ENCODE assay signal across 22 cellular contexts in genomic region chr1:223631367-223631977, GRCh38. TPM values are rescaled to one million over a fixed set of nuclear protein-coding genes. Genes with fewer than 3 reads are reported as not detected.
DNase-seq lines count a peak whose midpoint lies in the region; ATAC-seq, FAIRE-seq and TF ChIP-seq lines count a peak whose summit lies in the region.
"Had no signal": no experiment of that assay in that cellular context is flagged by ENCODE, and none has a peak within 500 bp of the region (broad histone marks: within the 10 kb centered on the region; RNA-seq: fewer than 3 reads in every experiment).

No MANE protein-coding gene starts in this region.

- no peaks in the 10 kb centered on the region for H3K4me1 ChIP-seq in breast epithelium
- H3K4me1 ChIP-seq: esophagus muscularis mucosa, left ventricle myocardium inferior, SJSA1 had no signal

- H3K36me3 Mint-ChIP-seq in MCF 10A (ENCODE audit: insufficient read depth, unreplicated experiment), result no peaks in the 10 kb centered on the region

- intact Hi-C loops in MCF 10A (cut with micrococcal nuclease) (no loop called here), breast epithelium (cut with DNase I; ENCODE audit: low total_unique reads) (no loop called here), left colon (cut with DNase I, micrococcal nuclease) (no loop called here)

- no peak overlapping the region for H3K27ac ChIP-seq in breast epithelium
- H3K27ac ChIP-seq: dorsolateral prefrontal cortex, esophagus muscularis mucosa, left ventricle myocardium inferior, SJSA1 had no signal

- H3K4me3 ChIP-seq in breast epithelium (no peak overlapping the region), bronchial epithelial cell (ENCODE audit: low read depth, low read length) (no peak overlapping the region)
- H3K4me3 ChIP-seq: dorsolateral prefrontal cortex, esophagus muscularis mucosa, K562, left ventricle myocardium inferior, SJSA1 had no signal

- no TSS peak for BruUV-seq in MCF 10A (replicated peaks; lab: Mats Ljungman, UMichigan)

- H3K36me3 ChIP-seq in breast epithelium (no peaks in the 10 kb centered on the region), bronchial epithelial cell (ENCODE audit: control insufficient read depth, insufficient read depth, low read length) (no peaks in the 10 kb centered on the region)
- H3K36me3 ChIP-seq: esophagus muscularis mucosa, left ventricle myocardium inferior, SJSA1 had no signal

- ATAC-seq in left colon (no peak), esophagus mucosa (no peak)
- ATAC-seq: K562, T-helper 17 cell had no signal

- H3K9me3 ChIP-seq in breast epithelium, result no peaks in the 10 kb centered on the region
- H3K9me3 ChIP-seq: left ventricle myocardium inferior had no signal

- CTCF ChIA-PET in MCF 10A (lab: Yijun Ruan, JAX), result interaction anchor here (0.5 to 2.1 kb wide), 8 partner anchors 8 to 882 kb away, joined by 3 to 7 read pairs (median 4); no protein-coding TSS in a partner anchor

- DNase-seq in MCF 10A (ENCODE audit: unreplicated experiment) (no peak), breast epithelium (ENCODE audit: low spot score in 2 of 2) (no peak), NCI-H1092 treated with DMSO at 0.1 percent for 48 hours (lab: John Stamatoyannopoulos, UW) (peak; percentile 65), bronchial epithelial cell (ENCODE audit: low read depth) (peak; percentile 79), left colon (no peak), epidermal melanocyte (ENCODE audit: insufficient read length, low spot score) (no peak)
- DNase-seq: activated CD4-positive, CD25-positive, alpha-beta regulatory T cell; COR-L47; dorsolateral prefrontal cortex; GDM1; H7; left ventricle myocardium inferior; small intestine; stimulated activated CD4-positive, alpha-beta T cell treated with anti-CD3 and anti-CD28 coated beads, Interleukin-4, amount 100 ng/mL, for 1 hour; T-helper 17 cell had no signal

- H3K4me1 Mint-ChIP-seq in MCF 10A (ENCODE audit: insufficient read depth, unreplicated experiment), result no peaks in the 10 kb centered on the region

- POLR2A ChIA-PET in MCF 10A (lab: Yijun Ruan, JAX), result interaction anchor here (0.5 to 1.4 kb wide), 3 partner anchors 12 to 270 kb away, joined by 3 to 5 read pairs (median 3); no protein-coding TSS in a partner anchor

- TF ChIP-seq POLR2A in breast epithelium (IDR thresholded peaks at IDR 0.05), result no peak

- no peak for FAIRE-seq in bronchial epithelial cell (lab: Jason Lieb, UNC)
- FAIRE-seq: GM12891, K562, small intestine had no signal

- TF ChIP-seq CTCF in MCF 10A (IDR thresholded peaks at IDR 0.05; ENCODE audit: unreplicated experiment) (peak; percentile 21), breast epithelium (IDR thresholded peaks at IDR 0.05) (no peak), bronchial epithelial cell (IDR thresholded peaks at IDR 0.05; ENCODE audit: insufficient read depth, low read length, severe bottlenecking) (peak; percentile 13)

- H3K4me3 Mint-ChIP-seq in MCF 10A (ENCODE audit: unreplicated experiment), result no peak overlapping the region
- H3K4me3 Mint-ChIP-seq: activated T-helper 1 cell treated with anti-CD3 and anti-CD28 coated beads, Interleukin-12 subunit alpha, Interleukin-12 subunit beta, Interleukin-2, Interleukin-4 antibody, amounts not matched to agents 30 ng/mL and 10 ng/mL and 1 ng/mL, durations not matched to agents 14 hours and 24 hours and 36 hours; T-helper 17 cell had no signal

- H3K27me3 Mint-ChIP-seq in MCF 10A (ENCODE audit: insufficient read depth, unreplicated experiment), result no peaks in the 10 kb centered on the region

- H3K27ac Mint-ChIP-seq in MCF 10A (ENCODE audit: low read depth, unreplicated experiment), result no peak overlapping the region
- H3K27ac Mint-ChIP-seq: activated T-helper 1 cell treated with anti-CD3 and anti-CD28 coated beads, Interleukin-12 subunit alpha, Interleukin-12 subunit beta, Interleukin-2, Interleukin-4 antibody, amounts not matched to agents 30 ng/mL and 10 ng/mL and 1 ng/mL, durations not matched to agents 14 hours and 24 hours and 36 hours; T-helper 17 cell had no signal

- no peaks in the 10 kb centered on the region for H3K9me3 Mint-ChIP-seq in MCF 10A (ENCODE audit: unreplicated experiment)
- H3K9me3 Mint-ChIP-seq: activated T-helper 1 cell treated with anti-CD3 and anti-CD28 coated beads, Interleukin-12 subunit alpha, Interleukin-12 subunit beta, Interleukin-2, Interleukin-4 antibody, amounts not matched to agents 30 ng/mL and 10 ng/mL and 1 ng/mL, durations not matched to agents 14 hours and 24 hours and 36 hours had no signal

- no peaks in the 10 kb centered on the region for H3K27me3 ChIP-seq in breast epithelium
- peaks cover 7% of the 10 kb centered on the region for H3K27me3 ChIP-seq in bronchial epithelial cell (ENCODE audit: control insufficient read depth, insufficient read depth, low read length)

RNA-seq across cellular contexts. Expression of gene CAPN8, which starts 34.0 kb away (rescaled TPM):
- total RNA-seq in MCF 10A (2022) (1.0 and 5.7 TPM in 2 replicates), breast epithelium (10 to 100 TPM in 2 of 3 donors, under 1 TPM in 1; 0.32 to 83.9 (median 41.3) TPM), bronchial epithelial cell (under 0.01 and 0.26 TPM in 2 replicates), left colon (100 to 1,000 TPM in 1 of 2 donors, 10 to 100 TPM in 1; 87.8 to 118 TPM), esophagus mucosa (1.2 TPM)
- total RNA-seq: activated T-helper 1 cell treated with anti-CD3 and anti-CD28 coated beads, Interleukin-12 subunit alpha, Interleukin-12 subunit beta, Interleukin-2, Interleukin-4 antibody, amounts not matched to agents 30 ng/mL and 10 ng/mL and 1 ng/mL, durations not matched to agents 14 hours and 24 hours and 36 hours; H7; K562; left ventricle myocardium inferior; osteocyte; SJSA1 had no signal

Comparison
In these comparisons a context has a peak if more than half of its experiments do, and no peak if none do; other contexts are left out.
1. CTCF ChIP-seq: peak in MCF 10A (single experiment) and bronchial epithelial cell (single experiment); none in breast epithelium (0 of 3).
2. DNase-seq: peak in NCI-H1092 treated with DMSO at 0.1 percent for 48 hours (single experiment) and bronchial epithelial cell (single experiment); none in MCF 10A (single experiment), breast epithelium (0 of 2), left colon (0 of 2) and epidermal melanocyte (single experiment).